28 cellular contexts compared by ENCODE assay signal in genomic region chr2:241655516-241656189, GRCh38.
"Had no signal": no experiment of that assay in that cellular context is flagged by ENCODE, and none has a peak within 500 bp of the region (broad histone marks: within the 10 kb centered on the region; RNA-seq: fewer than 3 reads in every experiment).

No MANE protein-coding gene starts in this region.

- H3K4me1 Mint-ChIP-seq: IgD-negative memory B cell had no signal

- H3K27ac ChIP-seq: brain microvascular endothelial cell, cardiac muscle cell, SJSA1 had no signal

- H3K4me1 ChIP-seq: SJSA1 had no signal

- DNase-seq: activated CD4-positive, alpha-beta T cell treated with anti-CD3 and anti-CD28 coated beads for 4 hours; activated CD8-positive, alpha-beta T cell treated with anti-CD3 and anti-CD28 coated beads for 36 hours; activated effector memory CD4-positive, alpha-beta T cell treated with Interleukin-2 at 50 U/mL for 16 hours; activated naive CD4-positive, alpha-beta T cell; activated T-cell treated with anti-CD3 and anti-CD28 coated beads, Interleukin-2, amount 50 U/mL, for 24 hours; amygdala; brain microvascular endothelial cell; MG63; MV-4-11; NCI-H1105; NCI-H1436; NCI-H1694 treated with DMSO at 0.1 percent for 48 hours; NCI-H2029 treated with DMSO at 0.1 percent for 48 hours; NCI-H345; NCI-H510A; NCI-H69; NK-92 treated with Interleukin-12 subunit alpha and Interleukin-12 subunit beta, amount 100 ng/mL, for 24 hours; OCI-M1; RPMI8226; SHP77 had no signal

- H3K27me3 ChIP-seq: brain microvascular endothelial cell, cardiac muscle cell, MG63, SJSA1 had no signal

- H3K9me3 ChIP-seq: MG63, SJSA1 had no signal

- H3K4me3 Mint-ChIP-seq: activated CD8-positive, alpha-beta T cell treated with anti-CD3 and anti-CD28 coated beads for 36 hours; activated naive CD4-positive, alpha-beta T cell treated with anti-CD3 and anti-CD28 coated beads, Interleukin-2, amount 50 U/mL, for 24 hours; activated T-cell treated with anti-CD3 and anti-CD28 coated beads, Interleukin-2, amount 50 U/mL, for 24 hours; activated T-helper 1 cell treated with anti-CD3 and anti-CD28 coated beads, Interleukin-12 subunit alpha, Interleukin-12 subunit beta, Interleukin-2, Interleukin-4 antibody, amounts not matched to agents 30 ng/mL and 10 ng/mL and 1 ng/mL, durations not matched to agents 14 hours and 24 hours and 36 hours; IgD-negative memory B cell; T-helper 1 cell treated with Interleukin-12 subunit alpha and Interleukin-12 subunit beta and Interleukin-4 antibody, amounts not matched to agents 30 μg/mL and 1 μg/mL, for 36 hours had no signal

- H3K9me3 Mint-ChIP-seq: activated CD8-positive, alpha-beta T cell treated with anti-CD3 and anti-CD28 coated beads for 36 hours; activated naive CD4-positive, alpha-beta T cell treated with anti-CD3 and anti-CD28 coated beads, Interleukin-2, amount 50 U/mL, for 24 hours; activated T-cell treated with anti-CD3 and anti-CD28 coated beads, Interleukin-2, amount 50 U/mL, for 24 hours; activated T-helper 1 cell treated with anti-CD3 and anti-CD28 coated beads, Interleukin-12 subunit alpha, Interleukin-12 subunit beta, Interleukin-2, Interleukin-4 antibody, amounts not matched to agents 30 ng/mL and 10 ng/mL and 1 ng/mL, durations not matched to agents 14 hours and 24 hours and 36 hours; IgD-negative memory B cell; T-helper 1 cell treated with Interleukin-12 subunit alpha and Interleukin-12 subunit beta and Interleukin-4 antibody, amounts not matched to agents 30 μg/mL and 1 μg/mL, for 36 hours had no signal

- ATAC-seq: activated CD4-positive, CD25-positive, alpha-beta regulatory T cell treated with anti-CD3 and anti-CD28 coated beads, Interleukin-2, amount 50 U/mL, for 24 hours; activated CD8-positive, alpha-beta T cell treated with anti-CD3 and anti-CD28 coated beads for 36 hours; Panc1 had no signal

- H3K4me3 ChIP-seq: cardiac muscle cell, MG63, SJSA1 had no signal

- H3K27me3 Mint-ChIP-seq: activated CD8-positive, alpha-beta T cell treated with anti-CD3 and anti-CD28 coated beads for 36 hours; activated naive CD4-positive, alpha-beta T cell treated with anti-CD3 and anti-CD28 coated beads, Interleukin-2, amount 50 U/mL, for 24 hours; activated T-cell treated with anti-CD3 and anti-CD28 coated beads, Interleukin-2, amount 50 U/mL, for 24 hours; IgD-negative memory B cell had no signal

- H3K27ac Mint-ChIP-seq: activated CD8-positive, alpha-beta T cell treated with anti-CD3 and anti-CD28 coated beads for 36 hours; activated naive CD4-positive, alpha-beta T cell treated with anti-CD3 and anti-CD28 coated beads, Interleukin-2, amount 50 U/mL, for 24 hours; activated T-helper 1 cell treated with anti-CD3 and anti-CD28 coated beads, Interleukin-12 subunit alpha, Interleukin-12 subunit beta, Interleukin-2, Interleukin-4 antibody, amounts not matched to agents 30 ng/mL and 10 ng/mL and 1 ng/mL, durations not matched to agents 14 hours and 24 hours and 36 hours; T-helper 1 cell treated with Interleukin-12 subunit alpha and Interleukin-12 subunit beta and Interleukin-4 antibody, amounts not matched to agents 30 μg/mL and 1 μg/mL, for 36 hours had no signal
